Comparison of ENCODE assay signal across 8 cellular contexts in the genomic region with DNA sequence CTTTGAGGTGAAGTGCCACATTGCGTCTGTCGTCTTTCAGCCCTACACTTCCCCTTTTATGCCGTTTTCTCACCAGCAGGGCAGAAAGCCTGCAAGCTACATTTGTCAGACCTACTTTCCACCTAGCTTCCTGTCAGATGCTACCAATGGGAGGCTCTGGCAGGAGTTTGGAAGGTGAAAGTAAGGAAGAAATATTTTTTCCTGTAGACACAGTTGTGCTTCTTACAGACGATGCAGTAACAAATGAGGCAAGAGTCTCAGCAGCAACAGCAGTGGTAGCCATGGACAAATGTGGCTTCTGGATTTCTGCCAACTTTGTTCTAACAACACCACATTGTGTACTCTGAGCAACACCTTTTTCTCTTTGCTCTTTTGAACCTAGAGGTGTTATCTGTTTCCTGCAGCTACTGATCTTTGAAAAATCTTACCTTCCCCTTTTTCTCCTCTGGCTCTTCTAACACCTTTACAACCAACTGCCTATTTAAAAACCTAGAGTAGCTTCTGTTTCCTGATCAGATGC.
A peak's percentile ranks its signal among the peaks of the same experiment; 100 is the strongest.
DNase-seq lines count a peak whose midpoint lies in the region; ATAC-seq and TF ChIP-seq lines count a peak whose summit lies in the region.

No MANE protein-coding gene starts in this region.

- no peaks in the 10 kb centered on the region for H3K9me3 Mint-ChIP-seq in activated naive CD4-positive, alpha-beta T cell treated with anti-CD3 and anti-CD28 coated beads, Interleukin-2, amount 50 U/mL, for 24 hours

- ATAC-seq in GM18868 (IDR thresholded peaks at IDR 0.05; ENCODE audit: unreplicated experiment) (peak; percentile 91), HG02763 (IDR thresholded peaks at IDR 0.05; ENCODE audit: unreplicated experiment) (peak; percentile 73)

- no peaks in the 10 kb centered on the region for H3K9me3 ChIP-seq in ascending aorta

- H3K4me3 ChIP-seq in ascending aorta, result no peak overlapping the region

- no peak for TF ChIP-seq CTCF in ascending aorta (IDR thresholded peaks at IDR 0.05)

- H3K36me3 ChIP-seq in ascending aorta, result no peaks in the 10 kb centered on the region

- H3K4me1 Mint-ChIP-seq in activated naive CD4-positive, alpha-beta T cell treated with anti-CD3 and anti-CD28 coated beads, Interleukin-2, amount 50 U/mL, for 24 hours, result peaks cover 74% of the 10 kb centered on the region

- H3K4me3 Mint-ChIP-seq in activated naive CD4-positive, alpha-beta T cell treated with anti-CD3 and anti-CD28 coated beads, Interleukin-2, amount 50 U/mL, for 24 hours, result peak overlapping the region; percentile 64

- peak; percentile 60 for DNase-seq in NCI-H748 (lab: John Stamatoyannopoulos, UW; ENCODE audit: unreplicated experiment)
- DNase-seq in stimulated activated CD4-positive, alpha-beta T cell treated with anti-CD3 and anti-CD28 coated beads, Interleukin-12 subunit alpha, Interleukin-12 subunit beta, amount 100 ng/mL, for 48 hours (ENCODE audit: low read depth in 2 of 3, low spot score in 1 of 3), result peak in 2 of 3 donors; percentile 8 to 13
- no peak for DNase-seq in caudate nucleus (lab: John Stamatoyannopoulos, UW)
- no peak for DNase-seq in amniotic stem cell (lab: John Stamatoyannopoulos, UW)
- no peak for DNase-seq in ascending aorta (ENCODE audit: low spot score in 2 of 2)

- no peaks in the 10 kb centered on the region for H3K36me3 Mint-ChIP-seq in activated naive CD4-positive, alpha-beta T cell treated with anti-CD3 and anti-CD28 coated beads, Interleukin-2, amount 50 U/mL, for 24 hours

- no peak overlapping the region for H3K27ac ChIP-seq in caudate nucleus (ENCODE audit: low read depth, low read length)
- no peak overlapping the region for H3K27ac ChIP-seq in ascending aorta

- no peaks in the 10 kb centered on the region for H3K4me1 ChIP-seq in ascending aorta

- intact Hi-C loops in ascending aorta (cut with DNase I), result no loop called here

- no peaks in the 10 kb centered on the region for H3K27me3 Mint-ChIP-seq in activated naive CD4-positive, alpha-beta T cell treated with anti-CD3 and anti-CD28 coated beads, Interleukin-2, amount 50 U/mL, for 24 hours

- H3K27ac Mint-ChIP-seq in activated naive CD4-positive, alpha-beta T cell treated with anti-CD3 and anti-CD28 coated beads, Interleukin-2, amount 50 U/mL, for 24 hours, result peak overlapping the region; percentile 78

- no peaks in the 10 kb centered on the region for H3K27me3 ChIP-seq in ascending aorta

Comparison
In these comparisons a context has a peak if more than half of its experiments do, and no peak if none do; other contexts are left out.
1. DNase-seq: peak in NCI-H748 (single experiment) and stimulated activated CD4-positive, alpha-beta T cell treated with anti-CD3 and anti-CD28 coated beads, Interleukin-12 subunit alpha, Interleukin-12 subunit beta, amount 100 ng/mL, for 48 hours (2 of 3); none in caudate nucleus (0 of 61), amniotic stem cell (single experiment) and ascending aorta (0 of 2).